ENCODE assay signal across 32 cellular contexts in the genomic region with DNA sequence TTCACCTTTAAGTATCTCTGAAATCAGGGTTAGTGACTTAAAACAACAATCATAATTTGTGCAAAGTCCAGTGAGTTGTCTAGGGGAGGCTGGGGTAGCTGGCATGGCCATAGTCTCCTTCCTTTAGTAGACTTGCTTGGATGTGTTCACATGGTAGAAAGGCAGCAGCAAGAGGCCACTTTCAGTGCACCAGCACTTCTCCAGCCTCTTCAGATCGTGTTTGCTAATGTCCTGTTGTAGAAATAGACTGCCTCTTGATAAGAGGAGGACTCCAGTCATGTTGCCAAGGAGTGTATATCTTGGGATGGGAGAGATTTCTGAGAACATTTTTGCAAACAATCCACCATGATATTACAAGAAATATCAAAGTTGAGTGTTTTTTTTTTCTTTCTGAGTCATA.
"Had no signal": no experiment of that assay in that cellular context is flagged by ENCODE, and none has a peak within 500 bp of the region (broad histone marks: within the 10 kb centered on the region; RNA-seq: fewer than 3 reads in every experiment).

No MANE protein-coding gene starts in this region.

- H3K9me3 Mint-ChIP-seq: activated CD4-positive, alpha-beta memory T cell treated with anti-CD3 and anti-CD28 coated beads, Interleukin-2, amount 10 ng/mL, durations not matched to agents 7 days and 5 days; activated CD4-positive, alpha-beta T cell treated with anti-CD3 and anti-CD28 coated beads, Interleukin-2, amount 10 ng/mL, durations not matched to agents 7 days and 5 days; activated naive CD4-positive, alpha-beta T cell treated with anti-CD3 and anti-CD28 coated beads, Interleukin-2, amount 10 ng/mL, durations not matched to agents 7 days and 5 days; activated T-cell treated with anti-CD3 and anti-CD28 coated beads, Interleukin-2, amount 50 U/mL, for 24 hours; effector memory CD8-positive, alpha-beta T cell; T-helper 1 cell treated with Interleukin-12 subunit alpha and Interleukin-12 subunit beta and Interleukin-4 antibody, amounts not matched to agents 30 μg/mL and 1 μg/mL, for 36 hours had no signal

- H3K4me2 ChIP-seq: smooth muscle cell had no signal

- H3K4me1 ChIP-seq: ascending aorta had no signal

- H3K27me3 ChIP-seq: ascending aorta, gastrocnemius medialis, right atrium auricular region, stomach, thyroid gland had no signal

- H3K36me3 ChIP-seq: ascending aorta, gastrocnemius medialis, right atrium auricular region, stomach, thyroid gland had no signal

- H3K27ac Mint-ChIP-seq: activated CD4-positive, alpha-beta memory T cell treated with anti-CD3 and anti-CD28 coated beads, Interleukin-2, amount 10 ng/mL, durations not matched to agents 7 days and 5 days; activated CD4-positive, alpha-beta T cell treated with anti-CD3 and anti-CD28 coated beads, Interleukin-2, amount 10 ng/mL, durations not matched to agents 7 days and 5 days; activated naive CD4-positive, alpha-beta T cell treated with anti-CD3 and anti-CD28 coated beads, Interleukin-2, amount 10 ng/mL, durations not matched to agents 7 days and 5 days; activated naive CD8-positive, alpha-beta T cell treated with anti-CD3 and anti-CD28 coated beads, Interleukin-2, amount 10 ng/mL, durations not matched to agents 7 days and 5 days; activated T-cell treated with anti-CD3 and anti-CD28 coated beads, Interleukin-2, amount 50 U/mL, for 24 hours; brain; effector memory CD8-positive, alpha-beta T cell; naive thymus-derived CD8-positive, alpha-beta T cell; stimulated activated naive B cell treated with anti-CD40 and anti-IgM and Interleukin-4, amounts not matched to agents 10 μg/mL and 1 μg/mL and 100 μg/mL, for 72 hours; T-helper 1 cell treated with Interleukin-12 subunit alpha and Interleukin-12 subunit beta and Interleukin-4 antibody, amounts not matched to agents 30 μg/mL and 1 μg/mL, for 36 hours had no signal

- H3K4me3 Mint-ChIP-seq: activated CD4-positive, alpha-beta memory T cell treated with anti-CD3 and anti-CD28 coated beads, Interleukin-2, amount 10 ng/mL, durations not matched to agents 7 days and 5 days; activated CD4-positive, alpha-beta T cell treated with anti-CD3 and anti-CD28 coated beads, Interleukin-2, amount 10 ng/mL, durations not matched to agents 7 days and 5 days; activated naive CD4-positive, alpha-beta T cell treated with anti-CD3 and anti-CD28 coated beads, Interleukin-2, amount 10 ng/mL, durations not matched to agents 7 days and 5 days; activated naive CD8-positive, alpha-beta T cell treated with anti-CD3 and anti-CD28 coated beads, Interleukin-2, amount 10 ng/mL, durations not matched to agents 7 days and 5 days; activated T-cell treated with anti-CD3 and anti-CD28 coated beads, Interleukin-2, amount 50 U/mL, for 24 hours; brain; effector memory CD8-positive, alpha-beta T cell; memory B cell; naive thymus-derived CD8-positive, alpha-beta T cell; neural crest cell; stimulated activated naive B cell treated with anti-CD40 and anti-IgM and Interleukin-4, amounts not matched to agents 10 μg/mL and 1 μg/mL and 100 μg/mL, for 72 hours; T-helper 1 cell treated with Interleukin-12 subunit alpha and Interleukin-12 subunit beta and Interleukin-4 antibody, amounts not matched to agents 30 μg/mL and 1 μg/mL, for 36 hours had no signal

- H3K9me3 ChIP-seq: ascending aorta, gastrocnemius medialis, right atrium auricular region, stomach, thyroid gland had no signal

- H3K27ac ChIP-seq: ascending aorta, gastrocnemius medialis, right atrium auricular region, stomach, thyroid gland had no signal

- ATAC-seq: effector memory CD8-positive, alpha-beta T cell; gastrocnemius medialis; left ventricle myocardium superior; naive thymus-derived CD8-positive, alpha-beta T cell; stimulated activated naive B cell treated with anti-CD40 and anti-IgM and Interleukin-4, amounts not matched to agents 10 μg/mL and 1 μg/mL and 100 μg/mL, for 72 hours had no signal

- DNase-seq: activated CD4-positive, alpha-beta memory T cell treated with anti-CD3 and anti-CD28 coated beads, Interleukin-2, amount 10 ng/mL, durations not matched to agents 7 days and 5 days; activated CD4-positive, alpha-beta T cell treated with anti-CD3 and anti-CD28 coated beads for 1 hour; activated CD4-positive, alpha-beta T cell treated with anti-CD3 and anti-CD28 coated beads, Interleukin-2, amount 10 ng/mL, durations not matched to agents 7 days and 5 days; activated CD8-positive, alpha-beta memory T cell treated with anti-CD3 and anti-CD28 coated beads, Interleukin-2, amount 50 U/mL, for 48 hours; activated gamma-delta T cell; activated naive CD4-positive, alpha-beta T cell treated with anti-CD3 and anti-CD28 coated beads, Interleukin-2, amount 10 ng/mL, durations not matched to agents 7 days and 5 days; activated naive CD8-positive, alpha-beta T cell treated with anti-CD3 and anti-CD28 coated beads, Interleukin-2, amount 10 ng/mL, durations not matched to agents 7 days and 5 days; activated T-cell treated with anti-CD3 and anti-CD28 coated beads, Interleukin-2, amount 50 U/mL, for 24 hours; cortex of kidney; effector memory CD8-positive, alpha-beta T cell; erythroblast; gastrocnemius medialis; glutamatergic neuron; islet precursor cell; left ventricle myocardium superior; midbrain; naive thymus-derived CD8-positive, alpha-beta T cell; nucleus accumbens; stimulated activated CD4-positive, alpha-beta T cell treated with anti-CD3 and anti-CD28 coated beads, Interleukin-1b, Interleukin-23, amount 100 ng/mL, for 48 hours; stimulated activated CD4-positive, alpha-beta T cell treated with anti-CD3 and anti-CD28 coated beads, Interleukin-4, amount 100 ng/mL, for 4 hours; stimulated activated CD8-positive, alpha-beta memory T cell treated with anti-CD3 and anti-CD28 coated beads, Interleukin-4, amount 100 ng/mL, for 48 hours; stimulated activated naive B cell treated with anti-CD40 and anti-IgM and Interleukin-4, amounts not matched to agents 10 μg/mL and 1 μg/mL and 100 μg/mL, for 72 hours; stomach; T-helper 9 cell; thyroid gland had no signal

- H3K27me3 Mint-ChIP-seq: activated CD4-positive, alpha-beta memory T cell treated with anti-CD3 and anti-CD28 coated beads, Interleukin-2, amount 10 ng/mL, durations not matched to agents 7 days and 5 days; activated CD4-positive, alpha-beta T cell treated with anti-CD3 and anti-CD28 coated beads, Interleukin-2, amount 10 ng/mL, durations not matched to agents 7 days and 5 days; activated naive CD4-positive, alpha-beta T cell treated with anti-CD3 and anti-CD28 coated beads, Interleukin-2, amount 10 ng/mL, durations not matched to agents 7 days and 5 days; activated naive CD8-positive, alpha-beta T cell treated with anti-CD3 and anti-CD28 coated beads, Interleukin-2, amount 10 ng/mL, durations not matched to agents 7 days and 5 days; activated T-cell treated with anti-CD3 and anti-CD28 coated beads, Interleukin-2, amount 50 U/mL, for 24 hours; effector memory CD8-positive, alpha-beta T cell; memory B cell; naive thymus-derived CD8-positive, alpha-beta T cell; stimulated activated naive B cell treated with anti-CD40 and anti-IgM and Interleukin-4, amounts not matched to agents 10 μg/mL and 1 μg/mL and 100 μg/mL, for 72 hours had no signal

- H3K4me3 ChIP-seq: ascending aorta, gastrocnemius medialis, right atrium auricular region, smooth muscle cell, stomach, thyroid gland had no signal

- H3K4me1 Mint-ChIP-seq: activated CD4-positive, alpha-beta T cell treated with anti-CD3 and anti-CD28 coated beads, Interleukin-2, amount 10 ng/mL, durations not matched to agents 7 days and 5 days; activated naive CD4-positive, alpha-beta T cell treated with anti-CD3 and anti-CD28 coated beads, Interleukin-2, amount 10 ng/mL, durations not matched to agents 7 days and 5 days had no signal
